16 cellular contexts compared by ENCODE assay signal in genomic region chr1:26046313-26047031, GRCh38. TPM values are rescaled to one million over a fixed set of nuclear protein-coding genes. Genes with fewer than 3 reads are reported as not detected.
DNase-seq lines count a peak whose midpoint lies in the region; ATAC-seq and TF ChIP-seq lines count a peak whose summit lies in the region.
"Had no signal": no experiment of that assay in that cellular context is flagged by ENCODE, and none has a peak within 500 bp of the region (broad histone marks: within the 10 kb centered on the region; RNA-seq: fewer than 3 reads in every experiment).

No MANE protein-coding gene starts in this region.

- H3K9me3 ChIP-seq in mesenchymal stem cell (ENCODE audit: control insufficient read depth, low read length): no peaks in the 10 kb centered on the region
- no peaks in the 10 kb centered on the region for H3K9me3 ChIP-seq in suprapubic skin
- H3K9me3 ChIP-seq: colonic mucosa, neutrophil had no signal

- no peaks in the 10 kb centered on the region for H3K79me1 ChIP-seq in mesenchymal stem cell (replicated peaks; ENCODE audit: low read length, poor library complexity, severe bottlenecking)

- H3K9me3 Mint-ChIP-seq in activated T-cell treated with anti-CD3 and anti-CD28 coated beads, Interleukin-2, amount 50 U/mL, for 24 hours: no peaks in the 10 kb centered on the region
- H3K9me3 Mint-ChIP-seq in activated CD4-positive, alpha-beta memory T cell treated with anti-CD3 and anti-CD28 coated beads, Interleukin-2, amount 10 ng/mL, durations not matched to agents 7 days and 5 days: no peaks in the 10 kb centered on the region
- H3K9me3 Mint-ChIP-seq: activated naive CD8-positive, alpha-beta T cell treated with anti-CD3 and anti-CD28 coated beads, Interleukin-2, amount 50 U/mL, for 24 hours had no signal

- H3K27ac ChIP-seq in coronary artery (no peak overlapping the region), mesenchymal stem cell (ENCODE audit: low read length, poor library complexity, severe bottlenecking) (no peak overlapping the region), suprapubic skin (no peak overlapping the region)
- H3K27ac ChIP-seq: colonic mucosa, neutrophil, SK-N-MC had no signal

- TF ChIP-seq CTCF in coronary artery (IDR thresholded peaks at IDR 0.05) (no peak), suprapubic skin (IDR thresholded peaks at IDR 0.05) (no peak)

- no peak overlapping the region for H2AFZ ChIP-seq in mesenchymal stem cell (ENCODE audit: low read depth, low read length)

- no peak for TF ChIP-seq EP300 in suprapubic skin (IDR thresholded peaks at IDR 0.05)

- H2BK5ac ChIP-seq in mesenchymal stem cell (ENCODE audit: low read depth, low read length, poor library complexity, severe bottlenecking): no peak overlapping the region

- H3K4ac ChIP-seq in mesenchymal stem cell (ENCODE audit: low read depth in 1 of 2, low read length in 2 of 2): no peak overlapping the region

- no peak overlapping the region for H2BK15ac ChIP-seq in mesenchymal stem cell (ENCODE audit: low read depth, poor library complexity, severe bottlenecking)

- H3K27me3 ChIP-seq in mesenchymal stem cell (ENCODE audit: control insufficient read depth in 1 of 2, insufficient read depth in 1 of 2, low read length in 2 of 2) (peaks cover 88 to 97% of the 10 kb centered on the region in 2 experiments), suprapubic skin (peaks cover 79% of the 10 kb centered on the region)

- no peak overlapping the region for H3K9ac ChIP-seq in mesenchymal stem cell (ENCODE audit: low read length)

- no peak overlapping the region for H3K14ac ChIP-seq in mesenchymal stem cell (ENCODE audit: low read length in 2 of 2)

- 16% methylated on average over 47 of the region's 49 CpGs for WGBS in mesenchymal stem cell
- WGBS in suprapubic skin: 4% methylated on average over 23 of the region's 49 CpGs

- H4K8ac ChIP-seq in mesenchymal stem cell (ENCODE audit: low read length): no peak overlapping the region

- H2BK12ac ChIP-seq in mesenchymal stem cell (ENCODE audit: low read length in 2 of 2): no peak overlapping the region

- no peak overlapping the region for H2AK5ac ChIP-seq in mesenchymal stem cell (ENCODE audit: low read length, severe bottlenecking)

- H3K23ac ChIP-seq in mesenchymal stem cell (ENCODE audit: low read length in 2 of 2): no peak overlapping the region

- H3K36me3 ChIP-seq in mesenchymal stem cell (ENCODE audit: control insufficient read depth in 1 of 2, insufficient read depth in 2 of 2, low read depth in 1 of 2, low read length in 2 of 2) (no peaks in the 10 kb centered on the region), suprapubic skin (no peaks in the 10 kb centered on the region)
- H3K36me3 ChIP-seq: colonic mucosa, neutrophil had no signal

- H3K4me3 ChIP-seq in coronary artery: peak overlapping the region; percentile 57
- H3K4me3 ChIP-seq in mesenchymal stem cell (ENCODE audit: insufficient read depth in 1 of 2, low read depth in 1 of 2, low read length in 2 of 2): no peak overlapping the region
- H3K4me3 ChIP-seq in suprapubic skin: peak overlapping the region; percentile 45
- H3K4me3 ChIP-seq: colonic mucosa had no signal

- peaks cover 72% of the 10 kb centered on the region for H3K27me3 Mint-ChIP-seq in activated T-cell treated with anti-CD3 and anti-CD28 coated beads, Interleukin-2, amount 50 U/mL, for 24 hours
- peaks cover 76% of the 10 kb centered on the region for H3K27me3 Mint-ChIP-seq in activated CD4-positive, alpha-beta memory T cell treated with anti-CD3 and anti-CD28 coated beads, Interleukin-2, amount 10 ng/mL, durations not matched to agents 7 days and 5 days

- peak overlapping the region; percentile 41 for H3K4me2 ChIP-seq in mesenchymal stem cell (ENCODE audit: low read length, poor library complexity, severe bottlenecking)

- H3K4me3 Mint-ChIP-seq in activated T-cell treated with anti-CD3 and anti-CD28 coated beads, Interleukin-2, amount 50 U/mL, for 24 hours: no peak overlapping the region
- no peak overlapping the region for H3K4me3 Mint-ChIP-seq in activated CD4-positive, alpha-beta memory T cell treated with anti-CD3 and anti-CD28 coated beads, Interleukin-2, amount 10 ng/mL, durations not matched to agents 7 days and 5 days
- H3K4me3 Mint-ChIP-seq: activated naive CD8-positive, alpha-beta T cell treated with anti-CD3 and anti-CD28 coated beads, Interleukin-2, amount 50 U/mL, for 24 hours had no signal

- H3K4me1 Mint-ChIP-seq in activated T-cell treated with anti-CD3 and anti-CD28 coated beads, Interleukin-2, amount 50 U/mL, for 24 hours (ENCODE audit: low read depth): peaks cover 5% of the 10 kb centered on the region
- H3K4me1 Mint-ChIP-seq in activated CD4-positive, alpha-beta memory T cell treated with anti-CD3 and anti-CD28 coated beads, Interleukin-2, amount 10 ng/mL, durations not matched to agents 7 days and 5 days: peaks cover 7% of the 10 kb centered on the region

- H4K91ac ChIP-seq in mesenchymal stem cell (ENCODE audit: low read length): no peak overlapping the region

- H3K36me3 Mint-ChIP-seq in activated T-cell treated with anti-CD3 and anti-CD28 coated beads, Interleukin-2, amount 50 U/mL, for 24 hours (ENCODE audit: low read depth): no peaks in the 10 kb centered on the region
- no peaks in the 10 kb centered on the region for H3K36me3 Mint-ChIP-seq in activated CD4-positive, alpha-beta memory T cell treated with anti-CD3 and anti-CD28 coated beads, Interleukin-2, amount 10 ng/mL, durations not matched to agents 7 days and 5 days (ENCODE audit: low read depth)

- no peak for TF ChIP-seq POLR2A in suprapubic skin (IDR thresholded peaks at IDR 0.05)

- ATAC-seq in HG03378 (IDR thresholded peaks at IDR 0.05; ENCODE audit: unreplicated experiment): no peak
- ATAC-seq in GM19328 (IDR thresholded peaks at IDR 0.05; ENCODE audit: unreplicated experiment): no peak
- ATAC-seq: activated naive CD8-positive, alpha-beta T cell treated with anti-CD3 and anti-CD28 coated beads, Interleukin-2, amount 50 U/mL, for 24 hours had no signal

- H3K27ac Mint-ChIP-seq in activated T-cell treated with anti-CD3 and anti-CD28 coated beads, Interleukin-2, amount 50 U/mL, for 24 hours: no peak overlapping the region
- H3K27ac Mint-ChIP-seq in activated CD4-positive, alpha-beta memory T cell treated with anti-CD3 and anti-CD28 coated beads, Interleukin-2, amount 10 ng/mL, durations not matched to agents 7 days and 5 days: no peak overlapping the region
- H3K27ac Mint-ChIP-seq: activated naive CD8-positive, alpha-beta T cell treated with anti-CD3 and anti-CD28 coated beads, Interleukin-2, amount 50 U/mL, for 24 hours had no signal

- POLR2A ChIA-PET in activated CD4-positive, alpha-beta memory T cell treated with anti-CD3 and anti-CD28 coated beads, Interleukin-2, amount 10 ng/mL, durations not matched to agents 7 days and 5 days (lab: Charles Lee): interaction anchor here (1.2 kb wide), 1 partner anchor 12 kb away, joined by 3 read pairs; no protein-coding TSS in a partner anchor

- H2BK120ac ChIP-seq in mesenchymal stem cell (ENCODE audit: low read depth, low read length): no peak overlapping the region

- peaks cover 9% of the 10 kb centered on the region for H3K4me1 ChIP-seq in mesenchymal stem cell (ENCODE audit: control insufficient read depth, insufficient read depth, low read depth, low read length)
- peaks cover 20% of the 10 kb centered on the region for H3K4me1 ChIP-seq in suprapubic skin

- CTCF ChIA-PET in activated CD4-positive, alpha-beta memory T cell treated with anti-CD3 and anti-CD28 coated beads, Interleukin-2, amount 10 ng/mL, durations not matched to agents 7 days and 5 days (lab: Charles Lee): no interaction called here

- no peak overlapping the region for H3K18ac ChIP-seq in mesenchymal stem cell (ENCODE audit: low read depth in 1 of 2, low read length in 2 of 2)

- peak; percentile 29 for DNase-seq in activated T-cell treated with anti-CD3 and anti-CD28 coated beads, Interleukin-2, amount 50 U/mL, for 24 hours
- DNase-seq in activated T-cell treated with anti-CD3 and anti-CD28 coated beads for 4 hours (no peak), coronary artery (ENCODE audit: low spot score) (no peak), mesenchymal stem cell (no peak), suprapubic skin (ENCODE audit: low spot score in 2 of 2) (no peak)
- DNase-seq in activated CD4-positive, alpha-beta memory T cell treated with anti-CD3 and anti-CD28 coated beads, Interleukin-2, amount 10 ng/mL, durations not matched to agents 7 days and 5 days: no peak
- DNase-seq: activated CD8-positive, alpha-beta memory T cell treated with anti-CD3 and anti-CD28 coated beads, Interleukin-2, amount 50 U/mL, for 48 hours; activated naive CD8-positive, alpha-beta T cell treated with anti-CD3 and anti-CD28 coated beads, Interleukin-2, amount 50 U/mL, for 24 hours; colonic mucosa; Karpas-422; NCI-H1694; stimulated activated CD4-positive, alpha-beta T cell treated with anti-CD3 and anti-CD28 coated beads, Interleukin-12 subunit alpha, Interleukin-12 subunit beta, amount 100 ng/mL, for 4 hours had no signal

RNA-seq across cellular contexts. Expression of gene SLC30A2, which starts 0.6 kb away (rescaled TPM):
- polyA plus RNA-seq in mesenchymal stem cell (2013, experiment 1 of 2): not detected
- polyA plus RNA-seq in mesenchymal stem cell (2013, experiment 2 of 2): not detected
- total RNA-seq in suprapubic skin: 1 to 10 TPM in 2 of 4 donors, under 1 TPM in 2; 0.15 to 2.0 (median 1.1) TPM
- total RNA-seq in activated CD4-positive, alpha-beta memory T cell treated with anti-CD3 and anti-CD28 coated beads, Interleukin-2, amount 10 ng/mL, durations not matched to agents 7 days and 5 days: not detected

RNA-seq across cellular contexts. Expression of gene TRIM63, which starts 21.0 kb away (rescaled TPM):
- 0.77 TPM for polyA plus RNA-seq in mesenchymal stem cell (2013, experiment 1 of 2)
- 0.88 TPM for polyA plus RNA-seq in mesenchymal stem cell (2013, experiment 2 of 2)
- total RNA-seq in suprapubic skin: 1 to 10 TPM in 3 of 4 donors, under 1 TPM in 1; 0.42 to 2.4 (median 1.5) TPM
- under 1 TPM; 0.25 to 0.33 TPM for total RNA-seq in activated CD4-positive, alpha-beta memory T cell treated with anti-CD3 and anti-CD28 coated beads, Interleukin-2, amount 10 ng/mL, durations not matched to agents 7 days and 5 days

RNA-seq across cellular contexts. Expression of gene EXTL1, which starts 24.9 kb away (rescaled TPM):
- polyA plus RNA-seq in mesenchymal stem cell (2013, experiment 1 of 2): 0.41 TPM
- 0.38 TPM for polyA plus RNA-seq in mesenchymal stem cell (2013, experiment 2 of 2)
- 1 to 10 TPM; 1.6 to 9.5 (median 4.2) TPM for total RNA-seq in suprapubic skin
- not detected for total RNA-seq in activated CD4-positive, alpha-beta memory T cell treated with anti-CD3 and anti-CD28 coated beads, Interleukin-2, amount 10 ng/mL, durations not matched to agents 7 days and 5 days

RNA-seq across cellular contexts. Expression of gene PAFAH2, which starts 48.6 kb away (rescaled TPM):
- polyA plus RNA-seq in mesenchymal stem cell (2013, experiment 1 of 2): 7.8 TPM
- polyA plus RNA-seq in mesenchymal stem cell (2013, experiment 2 of 2): 7.5 TPM
- total RNA-seq in suprapubic skin: 10 to 100 TPM; 16.6 to 31.3 (median 20.0) TPM
- 10 to 100 TPM in 1 of 2 experiments, 1 to 10 TPM in 1; 9.4 to 10.1 TPM for total RNA-seq in activated CD4-positive, alpha-beta memory T cell treated with anti-CD3 and anti-CD28 coated beads, Interleukin-2, amount 10 ng/mL, durations not matched to agents 7 days and 5 days

Comparison
In these comparisons a context has a peak if more than half of its experiments do, and no peak if none do; other contexts are left out.
1. H3K4me3 ChIP-seq: peak in coronary artery (single experiment) and suprapubic skin (single experiment); none in mesenchymal stem cell (0 of 2).